ENCODE assay signal across 19 cellular contexts in genomic region chr3:12148183-12148940, GRCh38. TPM values are rescaled to one million over a fixed set of nuclear protein-coding genes. Genes with fewer than 3 reads are reported as not detected.
DNase-seq lines count a peak whose midpoint lies in the region; ATAC-seq and TF ChIP-seq lines count a peak whose summit lies in the region.
"Had no signal": no experiment of that assay in that cellular context is flagged by ENCODE, and none has a peak within 500 bp of the region (broad histone marks: within the 10 kb centered on the region; RNA-seq: fewer than 3 reads in every experiment).

No MANE protein-coding gene starts in this region.

- no peak for TF ChIP-seq CTCF in coronary artery (IDR thresholded peaks at IDR 0.05)
- TF ChIP-seq CTCF in spleen (IDR thresholded peaks at IDR 0.05 in 8 of 11, conservative IDR thresholded peaks at IDR 0.05 in 3 of 11) = no peak

- H3K36me3 ChIP-seq in spleen = peaks cover 0 to 8% (median 0%) of the 10 kb centered on the region in 6 donors
- H3K36me3 ChIP-seq: right lobe of liver had no signal

- no peak for DNase-seq in coronary artery (ENCODE audit: low spot score)
- peak; percentile 71 for DNase-seq in left cardiac atrium
- DNase-seq in skeletal muscle cell (ENCODE audit: low read depth) = peak; percentile 81
- no peak for DNase-seq in activated CD4-positive, alpha-beta T cell treated with anti-CD3 and anti-CD28 coated beads, Interleukin-2, amount 50 U/mL, for 4 hours
- DNase-seq in spleen = no peak
- DNase-seq in sciatic nerve (ENCODE audit: low spot score) = no peak
- DNase-seq: activated CD4-positive, alpha-beta T cell treated with anti-CD3 and anti-CD28 coated beads, Interleukin-2, amount 50 U/mL, for 48 hours; activated naive CD4-positive, alpha-beta T cell; activated T-cell treated with anti-CD3 and anti-CD28 coated beads for 4 hours; AML-193; NCI-H2081; occipital lobe; RPMI8226; stimulated activated CD4-positive, alpha-beta T cell treated with anti-CD3 and anti-CD28 coated beads, Interleukin-2, amount 100 ng/mL, for 24 hours; stimulated activated naive CD4-positive, alpha-beta T cell treated with Interleukin-2 at 50 U/mL for 16 hours; T-helper 1 cell had no signal

- H3K4me1 ChIP-seq in spleen = peaks cover 0 to 15% (median 0%) of the 10 kb centered on the region in 6 donors
- H3K4me1 ChIP-seq: right lobe of liver had no signal

- H3K4me3 ChIP-seq in coronary artery (no peak overlapping the region), skeletal muscle cell (ENCODE audit: low read depth, low read length) (no peak overlapping the region), spleen (no peak overlapping the region)
- H3K4me3 ChIP-seq: right lobe of liver had no signal

- H3K9me3 ChIP-seq in spleen = no peaks in the 10 kb centered on the region
- H3K9me3 ChIP-seq: right lobe of liver had no signal

- peak overlapping the region; percentile 11 to 56 for H3K27ac ChIP-seq in coronary artery
- H3K27ac ChIP-seq in spleen = no peak overlapping the region
- H3K27ac ChIP-seq: right lobe of liver had no signal

- ATAC-seq in SK-N-SH treated with all-trans-retinoic acid at 6 μM for 48 hours (no peak), left cardiac atrium (peak; percentile 52 to 64), HG03095 (IDR thresholded peaks at IDR 0.05; ENCODE audit: unreplicated experiment) (no peak), sciatic nerve (no peak)

- WGBS in spleen, 5 donors = 70 to 82% (median 78%) methylated on average over 4 of the region's 4 CpGs

- peaks cover 0 to 4% (median 0%) of the 10 kb centered on the region in 7 donors for H3K27me3 ChIP-seq in spleen (replicated peaks in 1 of 7)
- H3K27me3 ChIP-seq: right lobe of liver had no signal

- TF ChIP-seq POLR2A in spleen (IDR thresholded peaks at IDR 0.05) = no peak

- intact Hi-C loops in left cardiac atrium (cut with DNase I) (no loop called here), spleen (cut with DNase I; ENCODE audit: low total_unique reads) (no loop called here), sciatic nerve (cut with DNase I) (no loop called here)

TF ChIP-seq in SK-N-SH treated with all-trans-retinoic acid at 6 μM for 48 hours, 23 proteins besides CTCF, POLR2A, EP300 and RAD21:
- TF ChIP-seq, protein P1, sequence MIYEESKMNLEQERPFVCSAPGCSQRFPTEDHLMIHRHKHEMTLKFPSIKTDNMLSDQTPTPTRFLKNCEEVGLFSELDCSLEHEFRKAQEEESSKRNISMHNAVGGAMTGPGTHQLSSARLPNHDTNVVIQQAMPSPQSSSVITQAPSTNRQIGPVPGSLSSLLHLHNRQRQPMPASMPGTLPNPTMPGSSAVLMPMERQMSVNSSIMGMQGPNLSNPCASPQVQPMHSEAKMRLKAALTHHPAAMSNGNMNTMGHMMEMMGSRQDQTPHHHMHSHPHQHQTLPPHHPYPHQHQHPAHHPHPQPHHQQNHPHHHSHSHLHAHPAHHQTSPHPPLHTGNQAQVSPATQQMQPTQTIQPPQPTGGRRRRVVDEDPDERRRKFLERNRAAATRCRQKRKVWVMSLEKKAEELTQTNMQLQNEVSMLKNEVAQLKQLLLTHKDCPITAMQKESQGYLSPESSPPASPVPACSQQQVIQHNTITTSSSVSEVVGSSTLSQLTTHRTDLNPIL (CRISPR knock-in tag; IDR thresholded peaks at IDR 0.05; ENCODE audit: low read depth) = no peak
- TF ChIP-seq ZNF70 (CRISPR knock-in tag; IDR thresholded peaks at IDR 0.05) (no peak), ISL1 (CRISPR knock-in tag; IDR thresholded peaks at IDR 0.05) (peak; percentile 53; the same call in 1 of the 2 replicates), ZFP3 (CRISPR knock-in tag; IDR thresholded peaks at IDR 0.05) (no peak), ZNF8 (CRISPR knock-in tag; IDR thresholded peaks at IDR 0.05) (no peak)

RNA-seq across cellular contexts. Expression of gene TIMP4, which starts 10.3 kb away (rescaled TPM):
- total RNA-seq in left cardiac atrium = 10 to 100 TPM; 54.5 to 72.8 TPM
- 10 to 100 TPM in 1 of 7 donors, 1 to 10 TPM in 4, under 1 TPM in 2; 0.37 to 10.8 (median 2.5) TPM for total RNA-seq in spleen
- 1 to 10 TPM in 2 of 3 donors, under 1 TPM in 1; 0.43 to 2.4 (median 1.9) TPM for polyA plus RNA-seq in spleen
- 13.2 TPM for total RNA-seq in sciatic nerve

Comparison
In these comparisons a context has a peak if more than half of its experiments do, and no peak if none do; other contexts are left out.
1. ATAC-seq: peak in left cardiac atrium (2 of 2); none in SK-N-SH treated with all-trans-retinoic acid at 6 μM for 48 hours (single experiment), HG03095 (single experiment) and sciatic nerve (single experiment).
2. DNase-seq: peak in left cardiac atrium (single experiment) and skeletal muscle cell (single experiment); none in coronary artery (single experiment), activated CD4-positive, alpha-beta T cell treated with anti-CD3 and anti-CD28 coated beads, Interleukin-2, amount 50 U/mL, for 4 hours (0 of 2), spleen (single experiment) and sciatic nerve (single experiment).
3. H3K27ac ChIP-seq: peak in coronary artery (2 of 2); none in spleen (0 of 8).